24 cellular contexts compared by ENCODE assay signal in the genomic region with DNA sequence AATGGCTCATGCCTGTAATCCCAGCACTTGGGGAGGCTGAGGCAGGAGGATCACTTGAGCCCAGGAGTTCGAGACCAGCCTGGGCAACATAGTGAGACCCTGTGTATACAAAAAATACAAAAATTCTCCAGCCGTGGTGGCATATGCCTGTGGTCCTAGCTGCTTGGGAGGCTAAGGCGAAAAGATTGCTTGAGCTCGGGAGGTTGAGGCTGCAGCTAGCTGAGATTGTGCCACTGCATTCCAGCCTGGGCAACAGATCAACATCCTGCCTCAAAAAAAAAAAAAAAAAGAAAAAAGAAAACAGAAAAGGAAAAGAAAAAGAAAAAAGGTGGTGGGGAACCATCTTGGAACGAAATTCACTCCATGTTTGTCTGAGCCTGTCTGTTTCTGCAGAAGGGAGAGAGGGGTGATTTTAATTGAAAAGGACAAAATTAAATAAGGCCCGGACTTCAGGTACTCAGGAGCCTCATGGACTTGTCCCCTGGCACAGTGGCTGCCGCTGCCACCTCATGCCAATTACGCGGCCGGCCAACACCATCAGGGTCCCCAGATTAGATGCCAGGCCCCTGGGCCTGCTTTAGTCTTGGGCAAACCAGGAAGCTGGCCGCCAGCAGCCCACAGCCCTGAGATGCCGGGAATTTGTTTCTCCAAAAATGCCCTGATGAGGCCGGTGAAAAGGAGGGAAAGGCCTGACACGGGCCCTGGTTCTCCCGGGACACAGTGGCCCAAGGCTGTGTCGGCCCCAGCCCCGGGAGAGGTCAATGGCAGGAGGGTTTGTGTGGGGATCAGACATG. TPM values are rescaled to one million over a fixed set of nuclear protein-coding genes. Genes with fewer than 3 reads are reported as not detected.
DNase-seq lines count a peak whose midpoint lies in the region; ATAC-seq, FAIRE-seq and TF ChIP-seq lines count a peak whose summit lies in the region.
"Had no signal": no experiment of that assay in that cellular context is flagged by ENCODE, and none has a peak within 500 bp of the region (broad histone marks: within the 10 kb centered on the region; RNA-seq: fewer than 3 reads in every experiment).

No MANE protein-coding gene starts in this region.

- DNase-seq in HTR-8/SVneo (ENCODE audit: insufficient read length, low spot score), result no peak
- no peak for DNase-seq in ascending aorta (ENCODE audit: low spot score in 2 of 2)
- DNase-seq in fibroblast of the aortic adventitia (ENCODE audit: low read depth), result peak; percentile 27
- DNase-seq in stimulated activated naive B cell treated with anti-CD40 and anti-IgM and Interleukin-4, amounts not matched to agents 10 μg/mL and 1 μg/mL and 100 μg/mL, for 72 hours, result no peak
- DNase-seq in tibial nerve (ENCODE audit: low spot score in 2 of 2), result no peak
- no peak for DNase-seq in T-helper 2 cell treated with Interferon-gamma antibody and Interleukin-4, amounts not matched to agents 5 μg/mL and 100 μg/mL, for 36 hours (ENCODE audit: low spot score)
- DNase-seq: CD8-positive, alpha-beta memory T cell; DMS 273 treated with DMSO at 0.1 percent for 48 hours; DMS79; GF-D8; GM23248; H7; KBM-7; NCI-H1105 treated with DMSO at 0.1 percent for 48 hours; NCI-H146; NCI-H1930; NCI-H2227 treated with DMSO at 0.1 percent for 48 hours; NCI-H526 treated with DMSO at 0.1 percent for 48 hours; RPMI8226; SHP77 had no signal

- peak; percentile 69 for FAIRE-seq in HTR-8/SVneo (lab: Jason Lieb, UNC)
- FAIRE-seq: A549, GM12892 had no signal

- no peak overlapping the region for H3K4me3 ChIP-seq in ascending aorta
- H3K4me3 ChIP-seq in fibroblast of the aortic adventitia (ENCODE audit: low read depth, low read length), result no peak overlapping the region
- H3K4me3 ChIP-seq in tibial nerve, result no peak overlapping the region
- H3K4me3 ChIP-seq: A549, GM23248 had no signal

- peaks cover 1 to 12% of the 10 kb centered on the region in 2 donors for H3K4me1 Mint-ChIP-seq in stimulated activated naive B cell treated with anti-CD40 and anti-IgM and Interleukin-4, amounts not matched to agents 10 μg/mL and 1 μg/mL and 100 μg/mL, for 72 hours
- H3K4me1 Mint-ChIP-seq in T-helper 2 cell treated with Interferon-gamma antibody and Interleukin-4, amounts not matched to agents 5 μg/mL and 100 μg/mL, for 36 hours (ENCODE audit: low read depth), result no peaks in the 10 kb centered on the region
- H3K4me1 Mint-ChIP-seq: CD8-positive, alpha-beta memory T cell had no signal

- intact Hi-C loops in ascending aorta (cut with DNase I), result loop anchor here (5.0 kb wide), 1 partner anchor 101 kb away; no protein-coding TSS in a partner anchor

- ATAC-seq in stimulated activated naive B cell treated with anti-CD40 and anti-IgM and Interleukin-4, amounts not matched to agents 10 μg/mL and 1 μg/mL and 100 μg/mL, for 72 hours (replicated peaks), result no peak
- ATAC-seq in GM18867 (IDR thresholded peaks at IDR 0.05; ENCODE audit: unreplicated experiment) (no peak), GM18511 (IDR thresholded peaks at IDR 0.05; ENCODE audit: unreplicated experiment) (no peak)
- ATAC-seq: A549 had no signal

- H3K4me1 ChIP-seq in ascending aorta (peaks cover 6 to 21% of the 10 kb centered on the region in 2 donors), tibial nerve (peaks cover 0 to 16% (median 0%) of the 10 kb centered on the region in 4 donors)
- H3K4me1 ChIP-seq: A549 had no signal

- TF ChIP-seq POLR2A in tibial nerve (IDR thresholded peaks at IDR 0.05), result no peak

- H3K27me3 ChIP-seq in ascending aorta (no peaks in the 10 kb centered on the region), tibial nerve (no peaks in the 10 kb centered on the region)

- no peaks in the 10 kb centered on the region for H3K9me3 ChIP-seq in ascending aorta
- peaks cover 0 to 15% (median 0%) of the 10 kb centered on the region in 4 donors for H3K9me3 ChIP-seq in tibial nerve

- TF ChIP-seq CTCF in ascending aorta (IDR thresholded peaks at IDR 0.05) (no peak), fibroblast of the aortic adventitia (IDR thresholded peaks at IDR 0.05; ENCODE audit: insufficient read depth, low read length) (no peak), tibial nerve (IDR thresholded peaks at IDR 0.05) (no peak)

- H3K9me3 Mint-ChIP-seq in stimulated activated naive B cell treated with anti-CD40 and anti-IgM and Interleukin-4, amounts not matched to agents 10 μg/mL and 1 μg/mL and 100 μg/mL, for 72 hours, result peaks cover 4% of the 10 kb centered on the region in 2 donors
- H3K9me3 Mint-ChIP-seq in T-helper 2 cell treated with Interferon-gamma antibody and Interleukin-4, amounts not matched to agents 5 μg/mL and 100 μg/mL, for 36 hours, result no peaks in the 10 kb centered on the region
- H3K9me3 Mint-ChIP-seq: CD8-positive, alpha-beta memory T cell had no signal

- peaks cover 21 to 33% of the 10 kb centered on the region in 2 donors for H3K27me3 Mint-ChIP-seq in stimulated activated naive B cell treated with anti-CD40 and anti-IgM and Interleukin-4, amounts not matched to agents 10 μg/mL and 1 μg/mL and 100 μg/mL, for 72 hours
- H3K27me3 Mint-ChIP-seq in T-helper 2 cell treated with Interferon-gamma antibody and Interleukin-4, amounts not matched to agents 5 μg/mL and 100 μg/mL, for 36 hours (ENCODE audit: low read depth), result no peaks in the 10 kb centered on the region

- H3K36me3 Mint-ChIP-seq in stimulated activated naive B cell treated with anti-CD40 and anti-IgM and Interleukin-4, amounts not matched to agents 10 μg/mL and 1 μg/mL and 100 μg/mL, for 72 hours, result peaks cover 0 to 1% of the 10 kb centered on the region in 2 donors
- no peaks in the 10 kb centered on the region for H3K36me3 Mint-ChIP-seq in T-helper 2 cell treated with Interferon-gamma antibody and Interleukin-4, amounts not matched to agents 5 μg/mL and 100 μg/mL, for 36 hours (ENCODE audit: low read depth)
- H3K36me3 Mint-ChIP-seq: CD8-positive, alpha-beta memory T cell had no signal

- 89 to 91% methylated on average over 17 of the region's 17 CpGs for WGBS in tibial nerve, 2 donors

- TF ChIP-seq EP300 in tibial nerve (IDR thresholded peaks at IDR 0.05), result no peak

- H3K36me3 ChIP-seq in ascending aorta, result no peaks in the 10 kb centered on the region
- no peaks in the 10 kb centered on the region for H3K36me3 ChIP-seq in tibial nerve

- H3K27ac Mint-ChIP-seq in stimulated activated naive B cell treated with anti-CD40 and anti-IgM and Interleukin-4, amounts not matched to agents 10 μg/mL and 1 μg/mL and 100 μg/mL, for 72 hours, result peak overlapping the region; percentile 49
- no peak overlapping the region for H3K27ac Mint-ChIP-seq in T-helper 2 cell treated with Interferon-gamma antibody and Interleukin-4, amounts not matched to agents 5 μg/mL and 100 μg/mL, for 36 hours
- H3K27ac Mint-ChIP-seq: CD8-positive, alpha-beta memory T cell had no signal

- peak overlapping the region; percentile 87 to 89 for H3K27ac ChIP-seq in ascending aorta
- no peak overlapping the region for H3K27ac ChIP-seq in tibial nerve
- H3K27ac ChIP-seq: A549, GM23248 had no signal

- H3K4me3 Mint-ChIP-seq in stimulated activated naive B cell treated with anti-CD40 and anti-IgM and Interleukin-4, amounts not matched to agents 10 μg/mL and 1 μg/mL and 100 μg/mL, for 72 hours, result no peak overlapping the region
- no peak overlapping the region for H3K4me3 Mint-ChIP-seq in T-helper 2 cell treated with Interferon-gamma antibody and Interleukin-4, amounts not matched to agents 5 μg/mL and 100 μg/mL, for 36 hours
- H3K4me3 Mint-ChIP-seq: CD8-positive, alpha-beta memory T cell had no signal

RNA-seq across cellular contexts. Expression of gene STX16, which starts 37.8 kb away (rescaled TPM):
- total RNA-seq in ascending aorta (24.7 TPM), fibroblast of the aortic adventitia (ENCODE audit: low replicate concordance) (25.5 and 26.5 TPM in 2 replicates), tibial nerve (100 to 1,000 TPM in 1 of 4 donors, 10 to 100 TPM in 3; 70.2 to 148 (median 85.9) TPM)

Comparison
In these comparisons a context has a peak if more than half of its experiments do, and no peak if none do; other contexts are left out.
1. H3K27ac ChIP-seq: peak in ascending aorta (2 of 2); none in tibial nerve (0 of 4).